ENCODE assay signal across 22 cellular contexts in genomic region chr2:36339819-36340218, GRCh38. TPM values are rescaled to one million over a fixed set of nuclear protein-coding genes. Genes with fewer than 3 reads are reported as not detected.
DNase-seq lines count a peak whose midpoint lies in the region; ATAC-seq, FAIRE-seq and TF ChIP-seq lines count a peak whose summit lies in the region.
"Had no signal": no experiment of that assay in that cellular context is flagged by ENCODE, and none has a peak within 500 bp of the region (broad histone marks: within the 10 kb centered on the region; RNA-seq: fewer than 3 reads in every experiment).

No MANE protein-coding gene starts in this region.

- H4K5ac ChIP-seq in mesendoderm (ENCODE audit: low read length), result no peak overlapping the region

- H3K27me3 Mint-ChIP-seq in brain, result no peaks in the 10 kb centered on the region
- peaks cover 3% of the 10 kb centered on the region for H3K27me3 Mint-ChIP-seq in activated T-cell treated with anti-CD3 and anti-CD28 coated beads, Interleukin-2, amount 50 U/mL, for 4 hours (ENCODE audit: low read depth)
- H3K27me3 Mint-ChIP-seq: CD4-positive, alpha-beta memory T cell had no signal

- H3K36me3 ChIP-seq in mesendoderm (ENCODE audit: control insufficient read depth, insufficient read depth, low read length) (no peaks in the 10 kb centered on the region), kidney (ENCODE audit: control insufficient read depth in 1 of 2, insufficient read depth in 2 of 2, low read length in 2 of 2) (no peaks in the 10 kb centered on the region)
- H3K36me3 ChIP-seq: esophagus muscularis mucosa, heart right ventricle, stomach had no signal

- no peaks in the 10 kb centered on the region for H3K9me3 ChIP-seq in kidney (ENCODE audit: control insufficient read depth in 1 of 2, low read length in 2 of 2)
- H3K9me3 ChIP-seq: esophagus muscularis mucosa, heart right ventricle, stomach had no signal

- peak overlapping the region; percentile 39 for H2AK5ac ChIP-seq in mesendoderm (ENCODE audit: low read length)

- intact Hi-C loops in kidney (cut with DNase I), result no loop called here

- H3K79me2 ChIP-seq in mesendoderm (ENCODE audit: control insufficient read depth, insufficient read depth, low read length), result no peaks in the 10 kb centered on the region

- no peaks in the 10 kb centered on the region for H3K27me3 ChIP-seq in mesendoderm (ENCODE audit: insufficient read depth, low read length, poor library complexity)
- H3K27me3 ChIP-seq: esophagus muscularis mucosa, stomach had no signal

- H3K36me3 Mint-ChIP-seq in brain, result no peaks in the 10 kb centered on the region
- H3K36me3 Mint-ChIP-seq in activated T-cell treated with anti-CD3 and anti-CD28 coated beads, Interleukin-2, amount 50 U/mL, for 4 hours (ENCODE audit: insufficient read depth), result no peaks in the 10 kb centered on the region
- H3K36me3 Mint-ChIP-seq: CD4-positive, alpha-beta memory T cell; natural killer cell treated with Interleukin-12 subunit alpha and Interleukin-12 subunit beta and Interleukin-15 and Interleukin-18, amount 100 ng/mL, for 72 hours had no signal

- H3K4me3 ChIP-seq in mesendoderm (ENCODE audit: low read length) (no peak overlapping the region), kidney (ENCODE audit: low read length in 2 of 2) (no peak overlapping the region)
- H3K4me3 ChIP-seq: esophagus muscularis mucosa, heart right ventricle, stomach had no signal

- no peak overlapping the region for H3K56ac ChIP-seq in mesendoderm (ENCODE audit: low read length)

- DNase-seq in AG08396 (ENCODE audit: low spot score) (peak; percentile 12), LHCN-M2 (ENCODE audit: low read depth) (peak; percentile 31), mesendoderm (no peak), kidney (no peak)
- DNase-seq in activated T-cell treated with anti-CD3 and anti-CD28 coated beads, Interleukin-2, amount 50 U/mL, for 4 hours, result no peak
- DNase-seq: CD4-positive, alpha-beta memory T cell; cerebellar nuclear complex; DMS79 treated with DMSO at 0.1 percent for 48 hours; effector memory CD4-positive, alpha-beta T cell; heart right ventricle; islet precursor cell; NCI-H2081; NCI-H510A; SHP77 treated with DMSO at 0.1 percent for 48 hours; stimulated activated CD4-positive, alpha-beta T cell treated with anti-CD3 and anti-CD28 coated beads, Interleukin-2, amount 100 ng/mL, for 48 hours; stomach had no signal

- no peak overlapping the region for H4K8ac ChIP-seq in mesendoderm (ENCODE audit: low read depth, low read length)

- no peak for FAIRE-seq in kidney (lab: Jason Lieb, UNC)

- H3K9me3 Mint-ChIP-seq in brain, result peaks cover 0 to 3% (median 0%) of the 10 kb centered on the region in 5 experiments
- H3K9me3 Mint-ChIP-seq in activated T-cell treated with anti-CD3 and anti-CD28 coated beads, Interleukin-2, amount 50 U/mL, for 4 hours, result no peaks in the 10 kb centered on the region
- H3K9me3 Mint-ChIP-seq: CD4-positive, alpha-beta memory T cell; natural killer cell treated with Interleukin-12 subunit alpha and Interleukin-12 subunit beta and Interleukin-15 and Interleukin-18, amount 100 ng/mL, for 72 hours; T-helper 1 cell treated with Interleukin-12 subunit alpha and Interleukin-12 subunit beta and Interleukin-4 antibody, amounts not matched to agents 30 μg/mL and 1 μg/mL, for 36 hours had no signal

- no peak overlapping the region for H3K23ac ChIP-seq in mesendoderm (ENCODE audit: low read length)

- no peak overlapping the region for H3K18ac ChIP-seq in mesendoderm (ENCODE audit: low read length)

- no peak overlapping the region for H3K4me3 Mint-ChIP-seq in brain
- H3K4me3 Mint-ChIP-seq in activated T-cell treated with anti-CD3 and anti-CD28 coated beads, Interleukin-2, amount 50 U/mL, for 4 hours, result no peak overlapping the region
- H3K4me3 Mint-ChIP-seq: natural killer cell treated with Interleukin-12 subunit alpha and Interleukin-12 subunit beta and Interleukin-15 and Interleukin-18, amount 100 ng/mL, for 72 hours; T-helper 1 cell treated with Interleukin-12 subunit alpha and Interleukin-12 subunit beta and Interleukin-4 antibody, amounts not matched to agents 30 μg/mL and 1 μg/mL, for 36 hours had no signal

- H3K9ac ChIP-seq in mesendoderm (ENCODE audit: low read length) (no peak overlapping the region), kidney (ENCODE audit: low read length in 2 of 2) (no peak overlapping the region)

- no peaks in the 10 kb centered on the region for H3K4me1 ChIP-seq in mesendoderm (ENCODE audit: control insufficient read depth, low read depth, low read length)
- H3K4me1 ChIP-seq in kidney (ENCODE audit: control insufficient read depth in 1 of 2, insufficient read depth in 1 of 2, low read depth in 1 of 2, low read length in 2 of 2), result no peaks in the 10 kb centered on the region
- H3K4me1 ChIP-seq: heart right ventricle, stomach had no signal

- H3K79me1 ChIP-seq in mesendoderm (ENCODE audit: low read length), result no peaks in the 10 kb centered on the region

- no peak for ATAC-seq in activated T-cell treated with anti-CD3 and anti-CD28 coated beads, Interleukin-2, amount 50 U/mL, for 4 hours
- ATAC-seq in HG02852 (IDR thresholded peaks at IDR 0.05; ENCODE audit: unreplicated experiment) (no peak), HG03108 (IDR thresholded peaks at IDR 0.05; ENCODE audit: unreplicated experiment) (no peak)
- ATAC-seq: heart right ventricle; natural killer cell treated with Interleukin-12 subunit alpha and Interleukin-12 subunit beta and Interleukin-15 and Interleukin-18, amount 100 ng/mL, for 72 hours had no signal

- no peak overlapping the region for H3K4ac ChIP-seq in mesendoderm (ENCODE audit: low read depth, low read length)

- no peak overlapping the region for H2BK5ac ChIP-seq in mesendoderm (ENCODE audit: low read length)

- H2BK15ac ChIP-seq in mesendoderm (replicated peaks; ENCODE audit: low read depth), result no peak overlapping the region

- no peak overlapping the region for H2BK120ac ChIP-seq in mesendoderm (ENCODE audit: low read depth, low read length)

- WGBS in mesendoderm (ENCODE audit: extremely low coverage, insufficient coverage, low lambda C conversion rate), result no CpG with 5 or more reads among the region's 4 CpGs

- H3K27ac ChIP-seq in mesendoderm (ENCODE audit: low read depth, low read length) (no peak overlapping the region), kidney (ENCODE audit: low read depth in 2 of 2, low read length in 2 of 2) (no peak overlapping the region)
- H3K27ac ChIP-seq: esophagus muscularis mucosa, heart right ventricle, stomach had no signal

- H3K27ac Mint-ChIP-seq in brain, result peak overlapping the region in 3 of 5 experiments; percentile 6 to 13 (median 9)
- H3K27ac Mint-ChIP-seq: CD4-positive, alpha-beta memory T cell; natural killer cell treated with Interleukin-12 subunit alpha and Interleukin-12 subunit beta and Interleukin-15 and Interleukin-18, amount 100 ng/mL, for 72 hours; T-helper 1 cell treated with Interleukin-12 subunit alpha and Interleukin-12 subunit beta and Interleukin-4 antibody, amounts not matched to agents 30 μg/mL and 1 μg/mL, for 36 hours had no signal

- TF ChIP-seq CTCF in brain (conservative IDR thresholded peaks at IDR 0.05), result no peak
- TF ChIP-seq CTCF in kidney (IDR thresholded peaks at IDR 0.05; ENCODE audit: borderline replicate concordance, extremely low read depth, insufficient read depth), result no peak

- no peaks in the 10 kb centered on the region for H3K4me1 Mint-ChIP-seq in brain
- peaks cover 2% of the 10 kb centered on the region for H3K4me1 Mint-ChIP-seq in activated T-cell treated with anti-CD3 and anti-CD28 coated beads, Interleukin-2, amount 50 U/mL, for 4 hours (ENCODE audit: low read depth)
- H3K4me1 Mint-ChIP-seq: CD4-positive, alpha-beta memory T cell had no signal

- H3K4me2 ChIP-seq in mesendoderm (ENCODE audit: low read length), result no peak overlapping the region

RNA-seq across cellular contexts. Expression of gene CRIM1, which starts 15.8 kb away (rescaled TPM):
- total RNA-seq in LHCN-M2 (2014; rRNA removed) (96.4 and 102 TPM in 2 replicates), kidney (154 TPM)
- 159 TPM for polyA plus RNA-seq in LHCN-M2 (2012)
- polyA plus RNA-seq in brain (ENCODE audit: insufficient read depth, low read depth, low replicate concordance) (6.9 TPM), kidney (ENCODE audit: insufficient read depth, low read depth, low replicate concordance) (47.2 TPM)
- polyA plus RNA-seq in mesendoderm (2013, experiment 1 of 2), result 14.5 TPM
- polyA plus RNA-seq in mesendoderm (2013, experiment 2 of 2), result 14.5 TPM
- total RNA-seq in activated T-cell treated with anti-CD3 and anti-CD28 coated beads, Interleukin-2, amount 50 U/mL, for 4 hours, result 10 to 100 TPM; 17.9 to 23.8 (median 22.9) TPM

Comparison
In these comparisons a context has a peak if more than half of its experiments do, and no peak if none do; other contexts are left out.
1. DNase-seq: peak in AG08396 (single experiment) and LHCN-M2 (single experiment); none in mesendoderm (single experiment), kidney (single experiment) and activated T-cell treated with anti-CD3 and anti-CD28 coated beads, Interleukin-2, amount 50 U/mL, for 4 hours (single experiment).